Comparison of ENCODE assay signal across 12 cellular contexts in genomic region chr12:9866786-9867379, GRCh38. TPM values are rescaled to one million over a fixed set of nuclear protein-coding genes. Genes with fewer than 3 reads are reported as not detected.
DNase-seq lines count a peak whose midpoint lies in the region; ATAC-seq, FAIRE-seq and TF ChIP-seq lines count a peak whose summit lies in the region.
"Had no signal": no experiment of that assay in that cellular context is flagged by ENCODE, and none has a peak within 500 bp of the region (broad histone marks: within the 10 kb centered on the region; RNA-seq: fewer than 3 reads in every experiment).

No MANE protein-coding gene starts in this region.

- H3K4me3 ChIP-seq in liver (ENCODE audit: low read depth in 1 of 3, low read length in 3 of 3), result peak overlapping the region in 2 of 3 donors; percentile 0 to 29
- no peak overlapping the region for H3K4me3 ChIP-seq in HepG2 (replicated peaks in 1 of 3; ENCODE audit: insufficient read depth in 1 of 3, low read depth in 2 of 3, low read length in 3 of 3)
- no peak overlapping the region for H3K4me3 ChIP-seq in muscle layer of colon (ENCODE audit: low read depth in 1 of 2, low read length in 2 of 2)

- no peak overlapping the region for H3K4me2 ChIP-seq in HepG2 (ENCODE audit: low read depth, low read length)

- H3K9me3 ChIP-seq in liver (ENCODE audit: control insufficient read depth in 4 of 4, low read length in 3 of 4), result no peaks in the 10 kb centered on the region
- H3K9me3 ChIP-seq in HepG2 (ENCODE audit: low read length), result no peaks in the 10 kb centered on the region
- H3K9me3 ChIP-seq in muscle layer of colon (ENCODE audit: low read length), result no peaks in the 10 kb centered on the region

- TF ChIP-seq POLR2A in HepG2 (IDR thresholded peaks at IDR 0.05; ENCODE audit: insufficient read depth in 1 of 2, low read depth in 2 of 2, low read length in 2 of 2), result no peak

- H3K4me1 Mint-ChIP-seq in activated naive CD8-positive, alpha-beta T cell treated with anti-CD3 and anti-CD28 coated beads, Interleukin-2, amount 50 U/mL, for 24 hours, result peaks cover 51% of the 10 kb centered on the region
- no peaks in the 10 kb centered on the region for H3K4me1 Mint-ChIP-seq in glutamatergic neuron (ENCODE audit: low read depth, unreplicated experiment)

- no peaks in the 10 kb centered on the region for H3K79me2 ChIP-seq in HepG2 (ENCODE audit: insufficient read depth, low read length)

- no peaks in the 10 kb centered on the region for H3K9me3 Mint-ChIP-seq in activated naive CD8-positive, alpha-beta T cell treated with anti-CD3 and anti-CD28 coated beads, Interleukin-2, amount 50 U/mL, for 24 hours
- peaks cover 2% of the 10 kb centered on the region for H3K9me3 Mint-ChIP-seq in glutamatergic neuron (ENCODE audit: unreplicated experiment)
- H3K9me3 Mint-ChIP-seq: endodermal cell had no signal

- intact Hi-C loops in HepG2 (cut with micrococcal nuclease; ENCODE audit: unreplicated experiment), result no loop called here

- BruUV-seq in HepG2 (replicated peaks; lab: Mats Ljungman, UMichigan), result no TSS peak

- CTCF ChIA-PET in HepG2 (lab: Yijun Ruan, JAX; ENCODE audit: low intra/inter-chr PET ratio, low total read pairs), result no interaction called here

- POLR2A ChIA-PET in HepG2 (lab: Yijun Ruan, JAX), result no interaction called here

- peak overlapping the region; percentile 88 for H3K4me3 Mint-ChIP-seq in activated naive CD8-positive, alpha-beta T cell treated with anti-CD3 and anti-CD28 coated beads, Interleukin-2, amount 50 U/mL, for 24 hours
- no peak overlapping the region for H3K4me3 Mint-ChIP-seq in glutamatergic neuron (ENCODE audit: unreplicated experiment)
- H3K4me3 Mint-ChIP-seq: endodermal cell had no signal

- no peak overlapping the region for H2AFZ ChIP-seq in HepG2 (ENCODE audit: low read length)

- DNase-seq in HepG2 (ENCODE audit: low spot score), result no peak
- no peak for DNase-seq in activated naive CD8-positive, alpha-beta T cell treated with anti-CD3 and anti-CD28 coated beads, Interleukin-2, amount 50 U/mL, for 24 hours
- DNase-seq in SW 1271 (lab: John Stamatoyannopoulos, UW), result no peak
- DNase-seq in glutamatergic neuron, result no peak
- no peak for DNase-seq in caudate nucleus (lab: John Stamatoyannopoulos, UW)
- DNase-seq: activated CD4-positive, alpha-beta T cell treated with anti-CD3 and anti-CD28 coated beads for 1 hour; Calu3; endodermal cell; NCI-H2171 had no signal

- H3K27ac ChIP-seq in liver (ENCODE audit: low read depth in 1 of 2, low read length in 2 of 2), result peak overlapping the region in 1 of 2 donors; percentile 4
- no peak overlapping the region for H3K27ac ChIP-seq in HepG2 (ENCODE audit: extremely low read length, insufficient read depth, low read length)
- H3K27ac ChIP-seq in muscle layer of colon (ENCODE audit: low read depth, low read length), result peak overlapping the region; percentile 2
- no peak overlapping the region for H3K27ac ChIP-seq in caudate nucleus (ENCODE audit: low read depth, low read length)

- TF ChIP-seq CTCF in liver (IDR thresholded peaks at IDR 0.05; ENCODE audit: low read depth, low read length, missing input control) (no peak), HepG2 (CRISPR knock-in tag; IDR thresholded peaks at IDR 0.05) (no peak), glutamatergic neuron (IDR thresholded peaks at IDR 0.05; ENCODE audit: partially characterized antibody, unreplicated experiment) (no peak)

- no peaks in the 10 kb centered on the region for H4K20me1 ChIP-seq in HepG2 (ENCODE audit: insufficient read depth, low read length)

- WGBS in liver, result 65% methylated on average over 5 of the region's 5 CpGs
- 2% methylated on average over 5 of the region's 5 CpGs for WGBS in HepG2 (ENCODE audit: low lambda C conversion rate)

- H3K4me1 ChIP-seq in liver (ENCODE audit: control insufficient read depth in 4 of 4, insufficient read depth in 4 of 4, low read length in 3 of 4) (peaks cover 0 to 3% (median 2%) of the 10 kb centered on the region in 4 donors), HepG2 (ENCODE audit: insufficient read depth, low read length) (peaks cover 6% of the 10 kb centered on the region; the same call in 1 of the 2 replicates), muscle layer of colon (ENCODE audit: insufficient read depth, low read length) (no peaks in the 10 kb centered on the region)

- peaks cover 14% of the 10 kb centered on the region for H3K36me3 Mint-ChIP-seq in activated naive CD8-positive, alpha-beta T cell treated with anti-CD3 and anti-CD28 coated beads, Interleukin-2, amount 50 U/mL, for 24 hours (ENCODE audit: low read depth)
- H3K36me3 Mint-ChIP-seq in glutamatergic neuron (ENCODE audit: unreplicated experiment), result no peaks in the 10 kb centered on the region

- H3K36me3 ChIP-seq in liver (ENCODE audit: control insufficient read depth in 4 of 4, insufficient read depth in 3 of 4, low read depth in 1 of 4, low read length in 3 of 4) (no peaks in the 10 kb centered on the region), HepG2 (replicated peaks in 1 of 2; ENCODE audit: control insufficient read depth in 1 of 2, insufficient read depth in 2 of 2, low read length in 2 of 2) (no peaks in the 10 kb centered on the region), muscle layer of colon (ENCODE audit: insufficient read depth, low read length) (no peaks in the 10 kb centered on the region)

- peak overlapping the region; percentile 31 to 87 for H3K9ac ChIP-seq in liver (ENCODE audit: low read depth in 1 of 2, low read length in 2 of 2)
- no peak overlapping the region for H3K9ac ChIP-seq in HepG2 (ENCODE audit: insufficient read depth, low read depth, low read length)
- H3K9ac ChIP-seq in muscle layer of colon (ENCODE audit: low read length), result no peak overlapping the region

- in situ Hi-C loops in HepG2 (cut with HindIII; ENCODE audit: extremely low pct_ligation_motif_present, low pct_unique_long_range_greater_than_20kb), result no loop called here

- no peak for FAIRE-seq in HepG2 (lab: Jason Lieb, UNC)

- H3K27me3 Mint-ChIP-seq in activated naive CD8-positive, alpha-beta T cell treated with anti-CD3 and anti-CD28 coated beads, Interleukin-2, amount 50 U/mL, for 24 hours, result no peaks in the 10 kb centered on the region
- H3K27me3 Mint-ChIP-seq in glutamatergic neuron (ENCODE audit: unreplicated experiment), result no peaks in the 10 kb centered on the region

- TF ChIP-seq EP300 in HepG2 (IDR thresholded peaks at IDR 0.05; ENCODE audit: low read depth in 2 of 2, low read length in 2 of 2) (no peak), HepG2 (CRISPR knock-in tag; IDR thresholded peaks at IDR 0.05; ENCODE audit: borderline replicate concordance) (no peak)

- no peak for TF ChIP-seq RAD21 in liver (IDR thresholded peaks at IDR 0.05)
- no peak for TF ChIP-seq RAD21 in HepG2 (CRISPR knock-in tag; IDR thresholded peaks at IDR 0.05)

- H3K27me3 ChIP-seq in liver (ENCODE audit: control insufficient read depth in 4 of 4, insufficient read depth in 4 of 4, low read length in 3 of 4) (no peaks in the 10 kb centered on the region), HepG2 (ENCODE audit: control insufficient read depth in 1 of 2, insufficient read depth in 2 of 2, low read length in 2 of 2) (no peaks in the 10 kb centered on the region), muscle layer of colon (ENCODE audit: control insufficient read depth in 1 of 2, insufficient read depth in 2 of 2, low read length in 2 of 2) (no peaks in the 10 kb centered on the region)

- no peak for ATAC-seq in HepG2
- ATAC-seq in activated naive CD8-positive, alpha-beta T cell treated with anti-CD3 and anti-CD28 coated beads, Interleukin-2, amount 50 U/mL, for 24 hours, result no peak
- no peak for ATAC-seq in GM21825 (IDR thresholded peaks at IDR 0.05; ENCODE audit: unreplicated experiment)

- peak overlapping the region; percentile 91 for H3K27ac Mint-ChIP-seq in activated naive CD8-positive, alpha-beta T cell treated with anti-CD3 and anti-CD28 coated beads, Interleukin-2, amount 50 U/mL, for 24 hours
- H3K27ac Mint-ChIP-seq in glutamatergic neuron (ENCODE audit: unreplicated experiment), result no peak overlapping the region
- H3K27ac Mint-ChIP-seq: endodermal cell had no signal

RNA-seq across cellular contexts. Expression of gene CLEC2B, which starts 2.3 kb away (rescaled TPM):
- total RNA-seq in liver (1 to 10 TPM; 3.1 to 3.2 TPM), HepG2 (2016; rRNA removed; fragmentation: Illumina TruSeq; extraction: Trizol) (not detected in 2 replicates), glutamatergic neuron (ENCODE audit: unreplicated experiment) (not detected)
- polyA plus RNA-seq in liver (1 to 10 TPM; 2.9 to 4.2 TPM), HepG2 (2011; rRNA removed) (not detected in 2 replicates)
- not detected in 2 replicates for total RNA-seq in HepG2 (2016; cell fraction: cytosol; rRNA removed; fragmentation: Illumina TruSeq; extraction: Trizol; ENCODE audit: low read depth)
- total RNA-seq in HepG2 (2016; cell fraction: insoluble cytoplasmic fraction; rRNA removed; fragmentation: Illumina TruSeq; extraction: Trizol), result not detected in 2 replicates
- not detected in 2 replicates for total RNA-seq in HepG2 (2016; cell fraction: membrane; rRNA removed; fragmentation: Illumina TruSeq; extraction: Trizol)
- total RNA-seq in HepG2 (2016; cell fraction: nucleus; rRNA removed; fragmentation: Illumina TruSeq; extraction: Trizol), result not detected in 2 replicates
- not detected in 2 replicates for polyA plus RNA-seq in HepG2 (2011; cell fraction: cytosol; rRNA removed)
- not detected in 2 replicates for polyA plus RNA-seq in HepG2 (2011; cell fraction: nucleus; rRNA removed)
- polyA plus RNA-seq in HepG2 (2012), result not detected in 2 replicates
- not detected in 2 replicates for polyA plus RNA-seq in HepG2 (2016; cell fraction: cytosol; fragmentation: Illumina TruSeq; extraction: Trizol; ENCODE audit: low read depth)
- polyA plus RNA-seq in HepG2 (2016; cell fraction: insoluble cytoplasmic fraction; fragmentation: Illumina TruSeq; extraction: Trizol; ENCODE audit: low read depth), result not detected in 2 replicates
- not detected in 2 replicates for polyA plus RNA-seq in HepG2 (2016; cell fraction: membrane; fragmentation: Illumina TruSeq; extraction: Trizol; ENCODE audit: low read depth)
- polyA plus RNA-seq in HepG2 (2016; cell fraction: nucleus; fragmentation: Illumina TruSeq; extraction: Trizol; ENCODE audit: insufficient read depth, low read depth), result not detected in 2 replicates
- 0.80 TPM in 1 of 2 replicates, not detected in the other for polyA minus RNA-seq in HepG2 (2011; rRNA and poly(A)+ RNA removed; ENCODE audit: low replicate concordance)
- not detected in 2 replicates for polyA minus RNA-seq in HepG2 (2011; cell fraction: cytosol; rRNA and poly(A)+ RNA removed)
- not detected in 2 replicates for polyA minus RNA-seq in HepG2 (2011; cell fraction: nucleus; rRNA and poly(A)+ RNA removed)
- total RNA-seq: Calu3, endodermal cell had no signal

RNA-seq across cellular contexts. Expression of gene KLRF2, which starts 14.4 kb away (rescaled TPM):
- total RNA-seq in liver (not detected), HepG2 (2016; rRNA removed; fragmentation: Illumina TruSeq; extraction: Trizol) (not detected in 2 replicates), glutamatergic neuron (ENCODE audit: unreplicated experiment) (not detected)
- polyA plus RNA-seq in liver (not detected), HepG2 (2011; rRNA removed) (not detected in 2 replicates)
- not detected in 2 replicates for total RNA-seq in HepG2 (2016; cell fraction: cytosol; rRNA removed; fragmentation: Illumina TruSeq; extraction: Trizol; ENCODE audit: low read depth)
- total RNA-seq in HepG2 (2016; cell fraction: insoluble cytoplasmic fraction; rRNA removed; fragmentation: Illumina TruSeq; extraction: Trizol), result not detected in 2 replicates
- total RNA-seq in HepG2 (2016; cell fraction: membrane; rRNA removed; fragmentation: Illumina TruSeq; extraction: Trizol), result not detected in 2 replicates
- not detected in 2 replicates for total RNA-seq in HepG2 (2016; cell fraction: nucleus; rRNA removed; fragmentation: Illumina TruSeq; extraction: Trizol)
- not detected in 2 replicates for polyA plus RNA-seq in HepG2 (2011; cell fraction: cytosol; rRNA removed)
- not detected in 2 replicates for polyA plus RNA-seq in HepG2 (2011; cell fraction: nucleus; rRNA removed)
- not detected in 2 replicates for polyA plus RNA-seq in HepG2 (2012)
- polyA plus RNA-seq in HepG2 (2016; cell fraction: cytosol; fragmentation: Illumina TruSeq; extraction: Trizol; ENCODE audit: low read depth), result not detected in 2 replicates
- not detected in 2 replicates for polyA plus RNA-seq in HepG2 (2016; cell fraction: insoluble cytoplasmic fraction; fragmentation: Illumina TruSeq; extraction: Trizol; ENCODE audit: low read depth)
- polyA plus RNA-seq in HepG2 (2016; cell fraction: membrane; fragmentation: Illumina TruSeq; extraction: Trizol; ENCODE audit: low read depth), result not detected in 2 replicates
- not detected in 2 replicates for polyA plus RNA-seq in HepG2 (2016; cell fraction: nucleus; fragmentation: Illumina TruSeq; extraction: Trizol; ENCODE audit: insufficient read depth, low read depth)
- not detected in 2 replicates for polyA minus RNA-seq in HepG2 (2011; rRNA and poly(A)+ RNA removed; ENCODE audit: low replicate concordance)
- not detected in 2 replicates for polyA minus RNA-seq in HepG2 (2011; cell fraction: cytosol; rRNA and poly(A)+ RNA removed)
- polyA minus RNA-seq in HepG2 (2011; cell fraction: nucleus; rRNA and poly(A)+ RNA removed), result not detected in 2 replicates
- total RNA-seq: Calu3, endodermal cell had no signal

RNA-seq across cellular contexts. Expression of gene KLRF1, which starts 39.6 kb away (rescaled TPM):
- 1 to 10 TPM in 1 of 2 donors, under 1 TPM in 1; 0.56 to 1.5 TPM for total RNA-seq in liver
- polyA plus RNA-seq in liver, result under 1 TPM; 0.18 to 0.96 TPM
- not detected in 2 replicates for total RNA-seq in HepG2 (2016; rRNA removed; fragmentation: Illumina TruSeq; extraction: Trizol)
- not detected in 2 replicates for total RNA-seq in HepG2 (2016; cell fraction: cytosol; rRNA removed; fragmentation: Illumina TruSeq; extraction: Trizol; ENCODE audit: low read depth)
- total RNA-seq in HepG2 (2016; cell fraction: insoluble cytoplasmic fraction; rRNA removed; fragmentation: Illumina TruSeq; extraction: Trizol), result not detected in 2 replicates
- total RNA-seq in HepG2 (2016; cell fraction: membrane; rRNA removed; fragmentation: Illumina TruSeq; extraction: Trizol), result not detected in 2 replicates
- not detected in 2 replicates for total RNA-seq in HepG2 (2016; cell fraction: nucleus; rRNA removed; fragmentation: Illumina TruSeq; extraction: Trizol)
- polyA plus RNA-seq in HepG2 (2011; rRNA removed), result not detected in 2 replicates
- polyA plus RNA-seq in HepG2 (2011; cell fraction: cytosol; rRNA removed), result not detected in 2 replicates
- not detected in 2 replicates for polyA plus RNA-seq in HepG2 (2011; cell fraction: nucleus; rRNA removed)
- not detected in 2 replicates for polyA plus RNA-seq in HepG2 (2012)
- not detected in 2 replicates for polyA plus RNA-seq in HepG2 (2016; cell fraction: cytosol; fragmentation: Illumina TruSeq; extraction: Trizol; ENCODE audit: low read depth)
- not detected in 2 replicates for polyA plus RNA-seq in HepG2 (2016; cell fraction: insoluble cytoplasmic fraction; fragmentation: Illumina TruSeq; extraction: Trizol; ENCODE audit: low read depth)
- not detected in 2 replicates for polyA plus RNA-seq in HepG2 (2016; cell fraction: membrane; fragmentation: Illumina TruSeq; extraction: Trizol; ENCODE audit: low read depth)
- polyA plus RNA-seq in HepG2 (2016; cell fraction: nucleus; fragmentation: Illumina TruSeq; extraction: Trizol; ENCODE audit: insufficient read depth, low read depth), result not detected in 2 replicates
- polyA minus RNA-seq in HepG2 (2011; rRNA and poly(A)+ RNA removed; ENCODE audit: low replicate concordance), result not detected in 2 replicates
- not detected in 2 replicates for polyA minus RNA-seq in HepG2 (2011; cell fraction: cytosol; rRNA and poly(A)+ RNA removed)
- not detected in 2 replicates for polyA minus RNA-seq in HepG2 (2011; cell fraction: nucleus; rRNA and poly(A)+ RNA removed)
- not detected for total RNA-seq in glutamatergic neuron (ENCODE audit: unreplicated experiment)
- total RNA-seq: Calu3, endodermal cell had no signal

Comparison
In these comparisons a context has a peak if more than half of its experiments do, and no peak if none do; other contexts are left out.
1. H3K4me3 ChIP-seq: peak in liver (2 of 3); none in HepG2 (0 of 3) and muscle layer of colon (0 of 2).
2. H3K9ac ChIP-seq: peak in liver (2 of 2); none in HepG2 (single experiment) and muscle layer of colon (single experiment).